8 cellular contexts compared by ENCODE assay signal in genomic region chr13:114132419-114133121, GRCh38. TPM values are rescaled to one million over a fixed set of nuclear protein-coding genes. Genes with fewer than 3 reads are reported as not detected.
DNase-seq lines count a peak whose midpoint lies in the region; ATAC-seq, FAIRE-seq and TF ChIP-seq lines count a peak whose summit lies in the region.

RASA3 (minus strand) TSS chr13:114132623; CDS start chr13:114132489, 134 bp downstream.

- peak; percentile 76 for FAIRE-seq in endothelial cell of umbilical vein (lab: Jason Lieb, UNC)

- H2AFZ ChIP-seq in endothelial cell of umbilical vein (ENCODE audit: low read depth, low read length): peak within 1 kb of the TSS; percentile 44

- no peaks in the 10 kb centered on the region for H3K36me3 ChIP-seq in endothelial cell of umbilical vein (ENCODE audit: control insufficient read depth in 2 of 2, extremely low read depth in 1 of 2, insufficient read depth in 2 of 2, low read length in 2 of 2)

- intact Hi-C loops in endothelial cell of umbilical vein (cut with micrococcal nuclease): loop anchor here (1.0 kb wide), 1 partner anchor 90 kb away; no protein-coding TSS in a partner anchor

- peak; percentile 63 to 78 for DNase-seq in AML-193 (lab: John Stamatoyannopoulos, UW)
- DNase-seq in NCI-H526 (lab: John Stamatoyannopoulos, UW): peak; percentile 37 to 95
- peak; percentile 64 for DNase-seq in activated CD8-positive, alpha-beta memory T cell treated with anti-CD3 and anti-CD28 coated beads, Interleukin-2, amount 10 ng/mL, durations not matched to agents 7 days and 5 days
- DNase-seq in endothelial cell of umbilical vein (ENCODE audit: low read depth, low spot score): peak; percentile 76
- peak in 1 of 2 donors; percentile 63 for DNase-seq in memory B cell (ENCODE audit: low spot score in 2 of 2)
- peak; percentile 47 to 72 for DNase-seq in stimulated activated naive CD8-positive, alpha-beta T cell treated with anti-CD3 and anti-CD28 coated beads, Interleukin-15, amount 100 ng/mL, for 72 hours

- peak within 1 kb of the TSS; percentile 84 for H3K27ac Mint-ChIP-seq in activated CD8-positive, alpha-beta memory T cell treated with anti-CD3 and anti-CD28 coated beads, Interleukin-2, amount 10 ng/mL, durations not matched to agents 7 days and 5 days
- H3K27ac Mint-ChIP-seq in memory B cell: peak within 1 kb of the TSS; percentile 93
- peak within 1 kb of the TSS; percentile 97 for H3K27ac Mint-ChIP-seq in stimulated activated naive CD8-positive, alpha-beta T cell treated with anti-CD3 and anti-CD28 coated beads, Interleukin-15, amount 100 ng/mL, for 72 hours

- H3K9me1 ChIP-seq in endothelial cell of umbilical vein (replicated peaks; ENCODE audit: control insufficient read depth, extremely low read depth, insufficient read depth, low read length): no peaks in the 10 kb centered on the region

- peaks cover 41% of the 10 kb centered on the region for H3K79me2 ChIP-seq in endothelial cell of umbilical vein (ENCODE audit: control insufficient read depth, insufficient read depth, low read length)

- peaks cover 50% of the 10 kb centered on the region for H3K4me1 Mint-ChIP-seq in activated CD8-positive, alpha-beta memory T cell treated with anti-CD3 and anti-CD28 coated beads, Interleukin-2, amount 10 ng/mL, durations not matched to agents 7 days and 5 days
- peaks cover 42% of the 10 kb centered on the region for H3K4me1 Mint-ChIP-seq in memory B cell
- H3K4me1 Mint-ChIP-seq in stimulated activated naive CD8-positive, alpha-beta T cell treated with anti-CD3 and anti-CD28 coated beads, Interleukin-15, amount 100 ng/mL, for 72 hours: peaks cover 46% of the 10 kb centered on the region

- H3K4me2 ChIP-seq in endothelial cell of umbilical vein (ENCODE audit: insufficient read depth, low read length): peak within 1 kb of the TSS; percentile 66

- no peaks in the 10 kb centered on the region for H3K9me3 Mint-ChIP-seq in activated CD8-positive, alpha-beta memory T cell treated with anti-CD3 and anti-CD28 coated beads, Interleukin-2, amount 10 ng/mL, durations not matched to agents 7 days and 5 days (ENCODE audit: low read depth)
- no peaks in the 10 kb centered on the region for H3K9me3 Mint-ChIP-seq in memory B cell
- no peaks in the 10 kb centered on the region for H3K9me3 Mint-ChIP-seq in stimulated activated naive CD8-positive, alpha-beta T cell treated with anti-CD3 and anti-CD28 coated beads, Interleukin-15, amount 100 ng/mL, for 72 hours

- BruUV-seq in endothelial cell of umbilical vein (replicated peaks; lab: Mats Ljungman, UMichigan): no TSS peak

- peak within 1 kb of the TSS; percentile 84 for H3K9ac ChIP-seq in endothelial cell of umbilical vein (replicated peaks; ENCODE audit: extremely low read depth, insufficient read depth, low read length)

- peak within 1 kb of the TSS; percentile 87 for H3K27ac ChIP-seq in endothelial cell of umbilical vein (ENCODE audit: insufficient read depth, low read depth, low read length)

- H3K27me3 ChIP-seq in endothelial cell of umbilical vein (ENCODE audit: control insufficient read depth in 2 of 2, insufficient read depth in 2 of 2, low read length in 2 of 2): no peaks in the 10 kb centered on the region

- H3K9me3 ChIP-seq in endothelial cell of umbilical vein (replicated peaks; ENCODE audit: control insufficient read depth, insufficient read depth, low read length): no peaks in the 10 kb centered on the region

- ATAC-seq in GM18907 (IDR thresholded peaks at IDR 0.05; ENCODE audit: unreplicated experiment) (peak; percentile 62), HG03066 (IDR thresholded peaks at IDR 0.05; ENCODE audit: low read depth, unreplicated experiment) (peak; percentile 46), memory B cell (ENCODE audit: low read depth) (peak; percentile 45)
- peak; percentile 66 for ATAC-seq in activated CD8-positive, alpha-beta memory T cell treated with anti-CD3 and anti-CD28 coated beads, Interleukin-2, amount 10 ng/mL, durations not matched to agents 7 days and 5 days
- peak; percentile 44 for ATAC-seq in stimulated activated naive CD8-positive, alpha-beta T cell treated with anti-CD3 and anti-CD28 coated beads, Interleukin-15, amount 100 ng/mL, for 72 hours

- peaks cover 37% of the 10 kb centered on the region for H3K4me1 ChIP-seq in endothelial cell of umbilical vein (ENCODE audit: control insufficient read depth, extremely low read depth, insufficient read depth, low read length)

- peaks cover 4% of the 10 kb centered on the region for H3K36me3 Mint-ChIP-seq in activated CD8-positive, alpha-beta memory T cell treated with anti-CD3 and anti-CD28 coated beads, Interleukin-2, amount 10 ng/mL, durations not matched to agents 7 days and 5 days
- H3K36me3 Mint-ChIP-seq in memory B cell: peaks cover 2% of the 10 kb centered on the region

- POLR2A ChIA-PET in endothelial cell of umbilical vein (lab: Charles Lee): interaction anchor here (1.6 to 2.6 kb wide), 2 partner anchors 14 to 29 kb away, joined by 4 to 10 read pairs; no protein-coding TSS in a partner anchor

- dilution Hi-C loops in endothelial cell of umbilical vein (cut with MboI; ENCODE audit: extremely low pct_ligation_motif_present, low sequenced_read_pairs): no loop called here

- peak within 1 kb of the TSS; percentile 31 to 86 (median 51) for H3K4me3 ChIP-seq in endothelial cell of umbilical vein (replicated peaks in 1 of 3; ENCODE audit: insufficient read depth in 1 of 3, low read depth in 1 of 3, low read length in 3 of 3)

- TF ChIP-seq CTCF in endothelial cell of umbilical vein (IDR thresholded peaks at IDR 0.05; ENCODE audit: extremely low read depth in 1 of 2, insufficient read depth in 1 of 2, low read depth in 1 of 2, low read length in 2 of 2): no peak

- CTCF ChIA-PET in activated CD8-positive, alpha-beta memory T cell treated with anti-CD3 and anti-CD28 coated beads, Interleukin-2, amount 10 ng/mL, durations not matched to agents 7 days and 5 days (lab: Charles Lee): interaction anchor here (3.0 kb wide), 1 partner anchor 16 kb away, joined by 9 read pairs; no protein-coding TSS in a partner anchor
- CTCF ChIA-PET in endothelial cell of umbilical vein (lab: Charles Lee): interaction anchor here (0.6 to 1.6 kb wide), 2 partner anchors 12 to 14 kb away, joined by 3 to 8 read pairs; no protein-coding TSS in a partner anchor

- H4K20me1 ChIP-seq in endothelial cell of umbilical vein (replicated peaks; ENCODE audit: control insufficient read depth, extremely low read depth, insufficient read depth, low read length): no peaks in the 10 kb centered on the region

- H3K4me3 Mint-ChIP-seq in activated CD8-positive, alpha-beta memory T cell treated with anti-CD3 and anti-CD28 coated beads, Interleukin-2, amount 10 ng/mL, durations not matched to agents 7 days and 5 days: peak within 1 kb of the TSS; percentile 90
- peak within 1 kb of the TSS; percentile 99 for H3K4me3 Mint-ChIP-seq in memory B cell
- H3K4me3 Mint-ChIP-seq in stimulated activated naive CD8-positive, alpha-beta T cell treated with anti-CD3 and anti-CD28 coated beads, Interleukin-15, amount 100 ng/mL, for 72 hours: peak within 1 kb of the TSS; percentile 98 to 100

- H3K27me3 Mint-ChIP-seq in activated CD8-positive, alpha-beta memory T cell treated with anti-CD3 and anti-CD28 coated beads, Interleukin-2, amount 10 ng/mL, durations not matched to agents 7 days and 5 days: peaks cover 24% of the 10 kb centered on the region
- no peaks in the 10 kb centered on the region for H3K27me3 Mint-ChIP-seq in memory B cell
- H3K27me3 Mint-ChIP-seq in stimulated activated naive CD8-positive, alpha-beta T cell treated with anti-CD3 and anti-CD28 coated beads, Interleukin-15, amount 100 ng/mL, for 72 hours: no peaks in the 10 kb centered on the region

- TF ChIP-seq POLR2A in endothelial cell of umbilical vein (IDR thresholded peaks at IDR 0.05; ENCODE audit: low read depth, low read length): peak; percentile 80

TF ChIP-seq in endothelial cell of umbilical vein, 7 proteins besides CTCF, POLR2A, EP300 and RAD21:
- TF ChIP-seq GATA2 (IDR thresholded peaks at IDR 0.05; ENCODE audit: insufficient read depth, insufficient read length, low read depth, low read length) (no peak), POLR2AphosphoS5 (IDR thresholded peaks at IDR 0.05; ENCODE audit: insufficient read depth, low read depth, low read length) (peak; percentile 85)
TF ChIP-seq in endothelial cell of umbilical vein: peak in this region for 1.

RNA-seq across cellular contexts. Expression of gene RASA3, which starts in this region (rescaled TPM):
- total RNA-seq in activated CD8-positive, alpha-beta memory T cell treated with anti-CD3 and anti-CD28 coated beads, Interleukin-2, amount 10 ng/mL, durations not matched to agents 7 days and 5 days: 10 to 100 TPM; 16.3 to 49.2 TPM
- total RNA-seq in endothelial cell of umbilical vein: 51.2 and 53.8 TPM in 2 replicates
- 22.5 and 26.5 TPM in 2 replicates for polyA plus RNA-seq in endothelial cell of umbilical vein
- polyA plus RNA-seq in endothelial cell of umbilical vein (2011; cell fraction: cytosol; rRNA removed): 35.6 and 36.3 TPM in 2 replicates
- 51.2 and 56.7 TPM in 2 replicates for polyA plus RNA-seq in endothelial cell of umbilical vein (2011; cell fraction: nucleus; rRNA removed)
- polyA plus RNA-seq in endothelial cell of umbilical vein (2012): 41.1 and 42.8 TPM in 2 replicates
- 34.5 and 39.0 TPM in 2 replicates for polyA minus RNA-seq in endothelial cell of umbilical vein
- polyA minus RNA-seq in endothelial cell of umbilical vein (2011; cell fraction: cytosol; rRNA and poly(A)+ RNA removed): 5.5 TPM
- 20.8 and 28.6 TPM in 2 replicates for polyA minus RNA-seq in endothelial cell of umbilical vein (2011; cell fraction: nucleus; rRNA and poly(A)+ RNA removed)
